In genomic region chr19:55178781-55179569, GRCh38 we compare ENCODE assay signal across 9 cellular contexts. TPM values are rescaled to one million over a fixed set of nuclear protein-coding genes. Genes with fewer than 3 reads are reported as not detected.
DNase-seq lines count a peak whose midpoint lies in the region; ATAC-seq and TF ChIP-seq lines count a peak whose summit lies in the region.
"Had no signal": no experiment of that assay in that cellular context is flagged by ENCODE, and none has a peak within 500 bp of the region (broad histone marks: within the 10 kb centered on the region; RNA-seq: fewer than 3 reads in every experiment).

No MANE protein-coding gene starts in this region.

- H3K4me1 ChIP-seq in DOHH2 (ENCODE audit: control insufficient read depth, low read length) (peaks cover 32% of the 10 kb centered on the region), HCT116 (ENCODE audit: control insufficient read depth in 1 of 2, insufficient read depth in 2 of 2, low read length in 2 of 2) (peaks cover 13 to 43% of the 10 kb centered on the region in 2 experiments; a peak in 3 of 4 replicates), adipocyte (ENCODE audit: control insufficient read depth, insufficient read depth, low read length) (peaks cover 9% of the 10 kb centered on the region), right cardiac atrium (ENCODE audit: control insufficient read depth, insufficient read depth, low read length) (no peaks in the 10 kb centered on the region)

- RAD21 ChIA-PET in HCT116 (lab: Charles Lee; ENCODE audit: low non-redundant PET in 1 of 2, low total read pairs in 2 of 2, uncharacterized antibody in 2 of 2, unreplicated experiment in 2 of 2), result no interaction called here

- H3K9me2 ChIP-seq in DOHH2 (replicated peaks; ENCODE audit: control insufficient read depth, low read length) (no peaks in the 10 kb centered on the region), HCT116 (ENCODE audit: insufficient read depth) (no peaks in the 10 kb centered on the region)

- peaks cover 27% of the 10 kb centered on the region for H3K27me3 ChIP-seq in DOHH2 (ENCODE audit: control insufficient read depth, low read length)
- H3K27me3 ChIP-seq in HCT116 (ENCODE audit: insufficient read depth, low read length), result no peaks in the 10 kb centered on the region
- H3K27me3 ChIP-seq in adipocyte (replicated peaks; ENCODE audit: control insufficient read depth, insufficient read depth, low read length), result peaks cover 2% of the 10 kb centered on the region
- no peaks in the 10 kb centered on the region for H3K27me3 ChIP-seq in right cardiac atrium (ENCODE audit: control insufficient read depth, insufficient read depth)

- TF ChIP-seq POLR2A in HCT116 (IDR thresholded peaks at IDR 0.05; ENCODE audit: borderline replicate concordance, extremely low read depth, insufficient read depth, insufficient read length), result no peak

- CTCF ChIA-PET in HCT116 (lab: Charles Lee), result interaction anchor here (1.0 to 1.6 kb wide), 3 partner anchors 13 to 38 kb away, joined by 3 to 7 read pairs (median 3); partner anchors contain the start of gene DNAAF3

- WGBS in right cardiac atrium, result 3% methylated on average over 58 of the region's 58 CpGs

- H3K4me3 ChIP-seq in DOHH2 (ENCODE audit: low read length) (peak overlapping the region; percentile 76), HCT116 (replicated peaks in 1 of 2; ENCODE audit: low read depth in 1 of 2, low read length in 2 of 2) (peak overlapping the region; percentile 22 to 40), adipocyte (ENCODE audit: low read length) (peak overlapping the region; percentile 76), right cardiac atrium (ENCODE audit: low read length) (peak overlapping the region; percentile 16)

- no peaks in the 10 kb centered on the region for H3K36me3 ChIP-seq in DOHH2 (ENCODE audit: control insufficient read depth, low read length)
- no peaks in the 10 kb centered on the region for H3K36me3 ChIP-seq in HCT116 (ENCODE audit: control insufficient read depth in 1 of 2, insufficient read depth in 2 of 2, low read length in 2 of 2)
- no peaks in the 10 kb centered on the region for H3K36me3 ChIP-seq in adipocyte (ENCODE audit: control insufficient read depth, insufficient read depth, low read length, severe bottlenecking)

- no peaks in the 10 kb centered on the region for H3F3A ChIP-seq in DOHH2 (ENCODE audit: control insufficient read depth, insufficient read depth)

- H3K9ac ChIP-seq in HCT116 (ENCODE audit: low read length) (no peak overlapping the region), adipocyte (ENCODE audit: low read length) (no peak overlapping the region)

- peak; percentile 69 for DNase-seq in HCT116 (ENCODE audit: low read depth, low spot score)
- DNase-seq in NCI-H1105 treated with DMSO at 0.1 percent for 48 hours (lab: John Stamatoyannopoulos, UW), result peak; percentile 94
- peak; percentile 97 for DNase-seq in T follicular helper cell (ENCODE audit: low read depth)
- peak; percentile 76 for DNase-seq in adipocyte (ENCODE audit: low read depth)
- peak; percentile 79 to 89 (median 86) for DNase-seq in right cardiac atrium
- peak; percentile 72 for DNase-seq in sciatic nerve (ENCODE audit: low spot score)
- DNase-seq in RKO (ENCODE audit: low spot score), result no peak

- POLR2A ChIA-PET in HCT116 (lab: Charles Lee), result no interaction called here

- ATAC-seq in HCT116, result peak; percentile 71
- peak; percentile 69 to 75 for ATAC-seq in right cardiac atrium
- ATAC-seq in sciatic nerve, result peak; percentile 84

- H3K9me3 ChIP-seq in DOHH2 (ENCODE audit: control insufficient read depth, insufficient read depth, low read length), result peaks cover 21% of the 10 kb centered on the region; the same call in 1 of the 2 replicates
- H3K9me3 ChIP-seq in HCT116 (ENCODE audit: control insufficient read depth in 1 of 2, insufficient read depth in 1 of 2, low read depth in 1 of 2, low read length in 2 of 2), result peaks cover 0 to 5% of the 10 kb centered on the region in 2 experiments; a peak in 1 of 4 replicates
- no peaks in the 10 kb centered on the region for H3K9me3 ChIP-seq in adipocyte (ENCODE audit: control insufficient read depth, low read length)
- H3K9me3 ChIP-seq in right cardiac atrium (ENCODE audit: control insufficient read depth, low read length), result no peaks in the 10 kb centered on the region

- no peaks in the 10 kb centered on the region for H3K79me2 ChIP-seq in DOHH2 (ENCODE audit: control insufficient read depth, low read length)
- no peaks in the 10 kb centered on the region for H3K79me2 ChIP-seq in HCT116 (ENCODE audit: insufficient read depth, low read length)

- TF ChIP-seq CTCF in DOHH2 (IDR thresholded peaks at IDR 0.05; ENCODE audit: low read depth, low read length, poor library complexity, severe bottlenecking) (no peak), HCT116 (IDR thresholded peaks at IDR 0.05 in 2 of 3, conservative IDR thresholded peaks at IDR 0.05 in 1 of 3; ENCODE audit: borderline replicate concordance in 1 of 3, insufficient read depth in 1 of 3, low read depth in 2 of 3, low read length in 2 of 3) (no peak)

- peak overlapping the region; percentile 20 for H2AFZ ChIP-seq in HCT116 (ENCODE audit: low read depth, low read length, poor library complexity, severe bottlenecking)

- intact Hi-C loops in HCT116 (cut with micrococcal nuclease), result loop anchor here (1.0 kb wide), 1 partner anchor 37 kb away; no protein-coding TSS in a partner anchor
- intact Hi-C loops in right cardiac atrium (cut with DNase I), result no loop called here
- intact Hi-C loops in sciatic nerve (cut with DNase I), result no loop called here

- H3K4me2 ChIP-seq in DOHH2 (ENCODE audit: low read length), result peak overlapping the region; percentile 88
- H3K4me2 ChIP-seq in HCT116 (ENCODE audit: low read length), result peak overlapping the region; percentile 68

- no TSS peak for BruUV-seq in HCT116 (replicated peaks; lab: Mats Ljungman, UMichigan)

- H3K27ac ChIP-seq in DOHH2 (ENCODE audit: low read depth, low read length) (no peak overlapping the region), HCT116 (ENCODE audit: low read depth, low read length) (0 out of 2 replicates have a peak overlapping the region, but pooled peaks have one; percentile 12), right cardiac atrium (ENCODE audit: low read length) (no peak overlapping the region)
- H3K27ac ChIP-seq: epithelial cell of prostate had no signal

- TF ChIP-seq RAD21 in HCT116 (IDR thresholded peaks at IDR 0.05; ENCODE audit: low read depth), result no peak

- H4K20me1 ChIP-seq in DOHH2 (ENCODE audit: control insufficient read depth, insufficient read depth, low read depth, low read length), result no peaks in the 10 kb centered on the region; the same call in 1 of the 2 replicates
- no peaks in the 10 kb centered on the region for H4K20me1 ChIP-seq in HCT116 (ENCODE audit: insufficient read depth)

TF ChIP-seq in HCT116, 20 proteins besides CTCF, POLR2A, EP300 and RAD21 (continues in another document):
- TF ChIP-seq YY1 (IDR thresholded peaks at IDR 0.05; ENCODE audit: extremely low read depth, insufficient replicate concordance, low read depth, low read length) (peak; percentile 56), JUND (IDR thresholded peaks at IDR 0.05) (peak; percentile 92), ZBTB33 (IDR thresholded peaks at IDR 0.05; ENCODE audit: extremely low read depth, insufficient replicate concordance, low read length) (no peak)

RNA-seq across cellular contexts. Expression of gene SYT5, which starts 1.1 kb away (rescaled TPM):
- total RNA-seq in HCT116 (2021; ENCODE audit: unreplicated experiment) (2.3 TPM), right cardiac atrium (1 to 10 TPM in 1 of 4 donors, not detected in 3; 1.3 TPM), sciatic nerve (not detected)
- polyA plus RNA-seq in HCT116 (2012), result 0.75 and 1.8 TPM in 2 replicates
- 0.09 TPM for polyA plus RNA-seq in right cardiac atrium

RNA-seq across cellular contexts. Expression of gene DNAAF3, which starts 12.6 kb away (rescaled TPM):
- total RNA-seq in HCT116 (2021; ENCODE audit: unreplicated experiment) (52.8 TPM), right cardiac atrium (1 to 10 TPM in 3 of 4 donors, under 1 TPM in 1; 0.56 to 1.6 (median 1.3) TPM), sciatic nerve (0.62 TPM)
- polyA plus RNA-seq in HCT116 (2012), result 34.3 and 47.5 TPM in 2 replicates
- 2.9 TPM for polyA plus RNA-seq in right cardiac atrium

RNA-seq across cellular contexts. Expression of gene TNNI3, which starts 21.4 kb away (rescaled TPM):
- total RNA-seq in HCT116 (2021; ENCODE audit: unreplicated experiment) (42.1 TPM), right cardiac atrium (1,000 to 10,000 TPM; 1,638 to 3,997 (median 2,736) TPM), sciatic nerve (not detected)
- 38.5 and 43.5 TPM in 2 replicates for polyA plus RNA-seq in HCT116 (2012)
- polyA plus RNA-seq in right cardiac atrium, result 8,501 TPM

RNA-seq across cellular contexts. Expression of gene TNNT1, which starts 30.0 kb away (rescaled TPM):
- total RNA-seq in HCT116 (2021; ENCODE audit: unreplicated experiment), result 188 TPM
- polyA plus RNA-seq in HCT116 (2012), result 219 and 251 TPM in 2 replicates
- total RNA-seq in right cardiac atrium, result 10 to 100 TPM in 3 of 4 donors, 1 to 10 TPM in 1; 8.0 to 25.3 (median 14.7) TPM
- polyA plus RNA-seq in right cardiac atrium, result 34.8 TPM
- total RNA-seq in sciatic nerve, result 1.4 TPM

RNA-seq across cellular contexts. Expression of gene PTPRH, which starts 30.3 kb away (rescaled TPM):
- total RNA-seq in HCT116 (2021; ENCODE audit: unreplicated experiment) (15.9 TPM), right cardiac atrium (1 to 10 TPM in 2 of 4 donors, under 1 TPM in 2; 0.14 to 3.1 (median 0.75) TPM), sciatic nerve (1.5 TPM)
- polyA plus RNA-seq in HCT116 (2012), result 25.5 and 27.0 TPM in 2 replicates
- 0.72 TPM for polyA plus RNA-seq in right cardiac atrium

Comparison
In these comparisons a context has a peak if more than half of its experiments do, and no peak if none do; other contexts are left out.
1. H3K4me3 ChIP-seq: peak in every context shown above with its lines; median percentile 76 in DOHH2; 76 in adipocyte; 31 in HCT116; 16 in right cardiac atrium.
2. RNA of gene DNAAF3, which starts 12.6 kb away (total RNA-seq): 52.8 TPM in HCT116 (single experiment); 0.56 to 1.6 TPM in right cardiac atrium and 0.62 TPM in sciatic nerve (single experiment); every median in the first group is over 10 times any median in the second.
3. RNA of gene TNNI3, which starts 21.4 kb away (total RNA-seq): 1,638 to 3,997 TPM in right cardiac atrium and 42.1 TPM in HCT116 (single experiment); not detected in sciatic nerve (single experiment); every median in the first group is over 10 times any median in the second.
4. Peak in every context shown above with its lines, with median percentiles within 50 percentile points of each other: ATAC-seq.